ENCODE assay signal across 8 cellular contexts in genomic region chr6:30450908-30451818, GRCh38. TPM values are rescaled to one million over a fixed set of nuclear protein-coding genes. Genes with fewer than 3 reads are reported as not detected.
DNase-seq lines count a peak whose midpoint lies in the region; ATAC-seq and TF ChIP-seq lines count a peak whose summit lies in the region.

No MANE protein-coding gene starts in this region.

- H4K20me1 ChIP-seq in GM23248 (ENCODE audit: insufficient read depth) = no peaks in the 10 kb centered on the region

- H3K27me3 ChIP-seq in GM23248 (replicated peaks; ENCODE audit: insufficient read depth) = peaks cover 59% of the 10 kb centered on the region

- TF ChIP-seq CTCF in astrocyte of the spinal cord (IDR thresholded peaks at IDR 0.05; ENCODE audit: low read depth, low read length) (no peak), omental fat pad (IDR thresholded peaks at IDR 0.05) (no peak)

- H3K4me1 Mint-ChIP-seq in stimulated activated memory B cell treated with anti-CD40 and anti-IgM and Interleukin-4, amounts not matched to agents 10 μg/mL and 1 μg/mL and 100 μg/mL, for 72 hours = peaks cover 42% of the 10 kb centered on the region

- DNase-seq in GM23248 = peak; percentile 73
- DNase-seq in SK-N-MC (ENCODE audit: low read depth, low spot score) = peak; percentile 85
- peak; percentile 84 for DNase-seq in astrocyte of the spinal cord (ENCODE audit: low read depth, low spot score)
- DNase-seq in left kidney (ENCODE audit: low read depth, low spot score) = peak; percentile 76
- DNase-seq in NCI-H2081 treated with DMSO at 0.1 percent for 48 hours (lab: John Stamatoyannopoulos, UW) = no peak
- DNase-seq in omental fat pad (ENCODE audit: low spot score) = no peak
- no peak for DNase-seq in ureter (ENCODE audit: low spot score)

- H3K4me2 ChIP-seq in GM23248 (ENCODE audit: unreplicated experiment) = peak overlapping the region; percentile 63

- no peaks in the 10 kb centered on the region for H3K9me3 Mint-ChIP-seq in stimulated activated memory B cell treated with anti-CD40 and anti-IgM and Interleukin-4, amounts not matched to agents 10 μg/mL and 1 μg/mL and 100 μg/mL, for 72 hours

- H3K36me3 ChIP-seq in GM23248 (ENCODE audit: low read depth) (no peaks in the 10 kb centered on the region), SK-N-MC (ENCODE audit: insufficient read depth, low read length) (no peaks in the 10 kb centered on the region)

- no peak overlapping the region for H3K27ac ChIP-seq in GM23248
- H3K27ac ChIP-seq in SK-N-MC = no peak overlapping the region; the same call in 1 of the 2 replicates

- peak; percentile 82 for ATAC-seq in stimulated activated memory B cell treated with anti-CD40 and anti-IgM and Interleukin-4, amounts not matched to agents 10 μg/mL and 1 μg/mL and 100 μg/mL, for 72 hours
- no peak for ATAC-seq in omental fat pad (ENCODE audit: low FRiP score)

- peak overlapping the region; percentile 55 for H3K4me3 ChIP-seq in GM23248
- peak overlapping the region; percentile 65 for H3K4me3 ChIP-seq in SK-N-MC
- H3K4me3 ChIP-seq in astrocyte of the spinal cord (ENCODE audit: low read depth, low read length) = no peak overlapping the region

- H2AFZ ChIP-seq in GM23248 = peak overlapping the region; percentile 58

- peak overlapping the region; percentile 9 for H3K4me3 Mint-ChIP-seq in stimulated activated memory B cell treated with anti-CD40 and anti-IgM and Interleukin-4, amounts not matched to agents 10 μg/mL and 1 μg/mL and 100 μg/mL, for 72 hours

- H3F3A ChIP-seq in GM23248 (ENCODE audit: insufficient read depth) = no peaks in the 10 kb centered on the region; the same call in 1 of the 2 replicates

- H3K79me2 ChIP-seq in GM23248 (ENCODE audit: insufficient read depth) = no peaks in the 10 kb centered on the region

- H3K9me2 ChIP-seq in GM23248 (ENCODE audit: insufficient read depth) = no peaks in the 10 kb centered on the region

- H3K4me1 ChIP-seq in GM23248 (ENCODE audit: insufficient read depth) = 0 out of 2 replicates have a peak, but pooled peaks cover 5% of the 10 kb centered on the region

- in situ Hi-C loops in GM23248 (cut with MboI) = no loop called here
- in situ Hi-C loops in astrocyte of the spinal cord (cut with HindIII; ENCODE audit: low sequenced_read_pairs) = no loop called here

- H3K9ac ChIP-seq in GM23248 = no peak overlapping the region
- peak overlapping the region; percentile 52 for H3K9ac ChIP-seq in SK-N-MC (ENCODE audit: insufficient read length)

- H3K27me3 Mint-ChIP-seq in stimulated activated memory B cell treated with anti-CD40 and anti-IgM and Interleukin-4, amounts not matched to agents 10 μg/mL and 1 μg/mL and 100 μg/mL, for 72 hours = peaks cover 90% of the 10 kb centered on the region

- H3K27ac Mint-ChIP-seq in stimulated activated memory B cell treated with anti-CD40 and anti-IgM and Interleukin-4, amounts not matched to agents 10 μg/mL and 1 μg/mL and 100 μg/mL, for 72 hours = no peak overlapping the region

- WGBS in GM23248 (ENCODE audit: low coverage in 1 of 2, low lambda C conversion rate in 2 of 2, missing lambda C conversion rate in 2 of 2), 2 experiments = 13 to 15% methylated on average over 43 to 52 of the region's 52 CpGs

- H3K9me3 ChIP-seq in GM23248 (ENCODE audit: low read depth) = no peaks in the 10 kb centered on the region
- no peaks in the 10 kb centered on the region for H3K9me3 ChIP-seq in SK-N-MC (ENCODE audit: low read depth, low read length)

- H3K36me3 Mint-ChIP-seq in stimulated activated memory B cell treated with anti-CD40 and anti-IgM and Interleukin-4, amounts not matched to agents 10 μg/mL and 1 μg/mL and 100 μg/mL, for 72 hours = no peaks in the 10 kb centered on the region

RNA-seq across cellular contexts. Expression of gene HLA-E, which starts 38.1 kb away (rescaled TPM):
- total RNA-seq in GM23248 (2014; rRNA removed; shearing (Covaris generic)) = 190 and 203 TPM in 2 replicates
- polyA plus RNA-seq in GM23248 (2016; fragmentation: Nextera tagmentation; extraction: Ambion mirVana) = 123 and 130 TPM in 2 replicates
- total RNA-seq in omental fat pad (1,000 to 10,000 TPM in 1 of 4 donors, 100 to 1,000 TPM in 3; 562 to 1,653 (median 781) TPM), ureter (330 TPM)

Comparison
In these comparisons a context has a peak if more than half of its experiments do, and no peak if none do; other contexts are left out.
1. DNase-seq: peak in GM23248 (single experiment), SK-N-MC (single experiment), astrocyte of the spinal cord (single experiment) and left kidney (single experiment); none in NCI-H2081 treated with DMSO at 0.1 percent for 48 hours (single experiment), omental fat pad (single experiment) and ureter (single experiment).